In the genomic region with DNA sequence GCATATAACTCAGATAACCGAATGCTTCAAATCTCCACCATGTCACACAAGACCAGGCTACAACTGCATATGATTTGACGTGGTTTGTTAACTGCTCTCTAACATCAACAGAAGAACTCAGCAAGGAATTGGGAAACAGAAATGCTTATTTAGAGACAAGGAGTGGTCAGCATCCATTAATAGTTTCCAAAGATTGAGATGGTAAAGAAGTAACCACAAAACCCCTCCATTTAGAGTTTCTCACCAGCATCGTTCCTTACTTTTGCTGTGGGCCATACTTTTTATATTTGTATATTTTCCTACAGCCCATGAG, we compare ENCODE assay signal across 12 cellular contexts. TPM values are rescaled to one million over a fixed set of nuclear protein-coding genes. Genes with fewer than 3 reads are reported as not detected.
DNase-seq lines count a peak whose midpoint lies in the region; ATAC-seq and TF ChIP-seq lines count a peak whose summit lies in the region.
"Had no signal": no experiment of that assay in that cellular context is flagged by ENCODE, and none has a peak within 500 bp of the region (broad histone marks: within the 10 kb centered on the region; RNA-seq: fewer than 3 reads in every experiment).

No MANE protein-coding gene starts in this region.

- intact Hi-C loops in ascending aorta (cut with DNase I) = loop anchor here (1.0 to 2.0 kb wide), 2 partner anchors 23 to 30 kb away; no protein-coding TSS in a partner anchor

- H3K27ac Mint-ChIP-seq in progenitor cell of endocrine pancreas = no peak overlapping the region
- H3K27ac Mint-ChIP-seq: activated B cell treated with CpG ODN at 0.5 μM for 24 hours had no signal

- H3K27me3 Mint-ChIP-seq in progenitor cell of endocrine pancreas = no peaks in the 10 kb centered on the region

- TF ChIP-seq CTCF in ascending aorta (IDR thresholded peaks at IDR 0.05) (no peak), smooth muscle cell (IDR thresholded peaks at IDR 0.05; ENCODE audit: borderline replicate concordance, insufficient read depth, poor library complexity, severe bottlenecking) (no peak), progenitor cell of endocrine pancreas (IDR thresholded peaks at IDR 0.05; ENCODE audit: unreplicated experiment) (no peak)

- no peaks in the 10 kb centered on the region for H3K9me3 ChIP-seq in ascending aorta
- no peaks in the 10 kb centered on the region for H3K9me3 ChIP-seq in smooth muscle cell (replicated peaks; ENCODE audit: low read depth)

- H2AFZ ChIP-seq in smooth muscle cell (ENCODE audit: low read depth) = no peak overlapping the region

- no peaks in the 10 kb centered on the region for H3K4me1 Mint-ChIP-seq in progenitor cell of endocrine pancreas (ENCODE audit: low read depth)
- H3K4me1 Mint-ChIP-seq: activated B cell treated with CpG ODN at 0.5 μM for 24 hours had no signal

- H3K27me3 ChIP-seq in ascending aorta (no peaks in the 10 kb centered on the region), smooth muscle cell (ENCODE audit: low read depth) (no peaks in the 10 kb centered on the region)

- no peaks in the 10 kb centered on the region for H3K36me3 Mint-ChIP-seq in progenitor cell of endocrine pancreas (ENCODE audit: insufficient read depth)

- peak overlapping the region; percentile 96 for H3K9ac ChIP-seq in smooth muscle cell (ENCODE audit: low read depth)

- peaks cover 31% of the 10 kb centered on the region for H3F3A ChIP-seq in smooth muscle cell (ENCODE audit: low read depth)

- no peak for ATAC-seq in HG02642 (IDR thresholded peaks at IDR 0.05; ENCODE audit: poor library complexity, unreplicated experiment)

- no peaks in the 10 kb centered on the region for H3K9me3 Mint-ChIP-seq in progenitor cell of endocrine pancreas (ENCODE audit: low read depth)

- H3K79me2 ChIP-seq in smooth muscle cell (ENCODE audit: low read depth) = no peaks in the 10 kb centered on the region

- no peaks in the 10 kb centered on the region for H4K20me1 ChIP-seq in smooth muscle cell (ENCODE audit: low read depth)

- H3K4me1 ChIP-seq in ascending aorta (peaks cover 10 to 42% of the 10 kb centered on the region in 2 donors), smooth muscle cell (ENCODE audit: low read depth) (peaks cover 32% of the 10 kb centered on the region)

- no peaks in the 10 kb centered on the region for H3K36me3 ChIP-seq in ascending aorta
- H3K36me3 ChIP-seq in smooth muscle cell (ENCODE audit: low read depth) = no peaks in the 10 kb centered on the region

- 20% methylated on average over 3 of the region's 3 CpGs for WGBS in smooth muscle cell (ENCODE audit: low lambda C conversion rate)

- H3K4me3 ChIP-seq in ascending aorta (peak overlapping the region in 1 of 2 donors; percentile 7), smooth muscle cell (peak overlapping the region; percentile 17)

- DNase-seq in HCEC 1CT (peak; percentile 48), ascending aorta (ENCODE audit: low spot score in 2 of 2) (no peak), iris pigment epithelial cell (ENCODE audit: low read depth) (peak; percentile 65), smooth muscle cell (lab: John Stamatoyannopoulos, UW; ENCODE audit: unreplicated experiment) (no peak), progenitor cell of endocrine pancreas (ENCODE audit: low spot score, unreplicated experiment) (no peak), putamen (ENCODE audit: low spot score) (no peak), DMS114 treated with DMSO at 0.1 percent for 48 hours (lab: John Stamatoyannopoulos, UW; ENCODE audit: unreplicated experiment) (no peak)
- DNase-seq: activated B cell treated with CpG ODN at 0.5 μM for 24 hours; activated T-cell treated with anti-CD3 and anti-CD28 coated beads, Interleukin-2, amount 50 U/mL, for 1 hour; stimulated activated naive CD4-positive, alpha-beta T cell treated with Interleukin-2 at 50 U/mL for 16 hours had no signal

- no peak overlapping the region for H3K4me3 Mint-ChIP-seq in progenitor cell of endocrine pancreas (ENCODE audit: low read depth)
- H3K4me3 Mint-ChIP-seq: activated B cell treated with CpG ODN at 0.5 μM for 24 hours had no signal

- H3K4me2 ChIP-seq in smooth muscle cell = peak overlapping the region; percentile 75

- H3K27ac ChIP-seq in ascending aorta (peak overlapping the region; percentile 64 to 82), smooth muscle cell (ENCODE audit: low read depth) (peak overlapping the region; percentile 99)
- H3K27ac ChIP-seq: HL-60 had no signal

RNA-seq across cellular contexts. Expression of a gene that starts 25.2 kb away (rescaled TPM):
- total RNA-seq in ascending aorta = 110 TPM
- total RNA-seq in smooth muscle cell = 121 and 124 TPM in 2 replicates
- polyA plus RNA-seq in smooth muscle cell = 63.8 and 65.5 TPM in 2 replicates
- 56.0 and 60.4 TPM in 2 replicates for total RNA-seq in progenitor cell of endocrine pancreas
- total RNA-seq: activated B cell treated with CpG ODN at 0.5 μM for 24 hours had no signal

Comparison
In these comparisons a context has a peak if more than half of its experiments do, and no peak if none do; other contexts are left out.
1. DNase-seq: peak in HCEC 1CT (single experiment) and iris pigment epithelial cell (single experiment); none in ascending aorta (0 of 2), smooth muscle cell (single experiment), progenitor cell of endocrine pancreas (single experiment), putamen (single experiment) and DMS114 treated with DMSO at 0.1 percent for 48 hours (single experiment).